Comparison of ENCODE assay signal across 8 cellular contexts in genomic region chr4:6198768-6199343, GRCh38. TPM values are rescaled to one million over a fixed set of nuclear protein-coding genes. Genes with fewer than 3 reads are reported as not detected.
DNase-seq lines count a peak whose midpoint lies in the region; ATAC-seq and TF ChIP-seq lines count a peak whose summit lies in the region.

No MANE protein-coding gene starts in this region.

- H3K4me3 ChIP-seq in iPS-20b (ENCODE audit: low read length) (peak overlapping the region; percentile 71), testis (peak overlapping the region in 1 of 2 donors; percentile 64), gastroesophageal sphincter (peak overlapping the region in 1 of 2 donors; percentile 59)

- H3K27ac Mint-ChIP-seq in activated T-cell treated with anti-CD3 and anti-CD28 coated beads, Interleukin-2, amount 50 U/mL, for 24 hours = peak overlapping the region; percentile 89
- H3K27ac Mint-ChIP-seq in activated CD8-positive, alpha-beta memory T cell treated with anti-CD3 and anti-CD28 coated beads, Interleukin-2, amount 10 ng/mL, durations not matched to agents 7 days and 5 days = peak overlapping the region; percentile 97

- ATAC-seq in activated CD8-positive, alpha-beta memory T cell treated with anti-CD3 and anti-CD28 coated beads, Interleukin-2, amount 10 ng/mL, durations not matched to agents 7 days and 5 days = peak; percentile 46
- ATAC-seq in gastroesophageal sphincter = no peak
- ATAC-seq in GM21526 (IDR thresholded peaks at IDR 0.05; ENCODE audit: low FRiP score, unreplicated experiment) = no peak

- CTCF ChIA-PET in activated CD8-positive, alpha-beta memory T cell treated with anti-CD3 and anti-CD28 coated beads, Interleukin-2, amount 10 ng/mL, durations not matched to agents 7 days and 5 days (lab: Charles Lee) = interaction anchor here (1.0 to 7.0 kb wide), 11 partner anchors 8 to 201 kb away, joined by 3 to 104 read pairs (median 9); no protein-coding TSS in a partner anchor

- peak overlapping the region; percentile 6; the same call in 1 of the 2 replicates for H3K9ac ChIP-seq in iPS-20b (ENCODE audit: low read depth, low read length)

- peaks cover 8% of the 10 kb centered on the region for H3K9me3 Mint-ChIP-seq in activated T-cell treated with anti-CD3 and anti-CD28 coated beads, Interleukin-2, amount 50 U/mL, for 24 hours
- no peaks in the 10 kb centered on the region for H3K9me3 Mint-ChIP-seq in activated CD8-positive, alpha-beta memory T cell treated with anti-CD3 and anti-CD28 coated beads, Interleukin-2, amount 10 ng/mL, durations not matched to agents 7 days and 5 days (ENCODE audit: low read depth)

- peaks cover 44% of the 10 kb centered on the region for H3K27me3 ChIP-seq in iPS-20b (ENCODE audit: insufficient read depth, low read length)
- H3K27me3 ChIP-seq in testis = no peaks in the 10 kb centered on the region
- H3K27me3 ChIP-seq in gastroesophageal sphincter = peaks cover 79% of the 10 kb centered on the region

- H3K4me1 Mint-ChIP-seq in activated T-cell treated with anti-CD3 and anti-CD28 coated beads, Interleukin-2, amount 50 U/mL, for 24 hours (ENCODE audit: low read depth) = peaks cover 33% of the 10 kb centered on the region
- H3K4me1 Mint-ChIP-seq in activated CD8-positive, alpha-beta memory T cell treated with anti-CD3 and anti-CD28 coated beads, Interleukin-2, amount 10 ng/mL, durations not matched to agents 7 days and 5 days = peaks cover 49% of the 10 kb centered on the region

- TF ChIP-seq POLR2A in testis (IDR thresholded peaks at IDR 0.05) = no peak
- no peak for TF ChIP-seq POLR2A in gastroesophageal sphincter (IDR thresholded peaks at IDR 0.05)

- intact Hi-C loops in testis (cut with DNase I; ENCODE audit: low total_unique reads) = no loop called here

- H3K27me3 Mint-ChIP-seq in activated T-cell treated with anti-CD3 and anti-CD28 coated beads, Interleukin-2, amount 50 U/mL, for 24 hours = peaks cover 61% of the 10 kb centered on the region
- peaks cover 6% of the 10 kb centered on the region for H3K27me3 Mint-ChIP-seq in activated CD8-positive, alpha-beta memory T cell treated with anti-CD3 and anti-CD28 coated beads, Interleukin-2, amount 10 ng/mL, durations not matched to agents 7 days and 5 days

- TF ChIP-seq CTCF in testis (IDR thresholded peaks at IDR 0.05) (no peak), gastroesophageal sphincter (IDR thresholded peaks at IDR 0.05) (no peak)

- no peaks in the 10 kb centered on the region for H3K9me3 ChIP-seq in iPS-20b (ENCODE audit: insufficient read depth, low read depth, low read length)
- H3K9me3 ChIP-seq in testis = no peaks in the 10 kb centered on the region
- peaks cover 0 to 16% (median 0%) of the 10 kb centered on the region in 3 donors for H3K9me3 ChIP-seq in gastroesophageal sphincter

- DNase-seq in activated T-cell treated with anti-CD3 and anti-CD28 coated beads, Interleukin-2, amount 50 U/mL, for 24 hours = peak; percentile 59
- DNase-seq in activated T-cell treated with anti-CD3 and anti-CD28 coated beads, Interleukin-2, amount 50 U/mL, for 1 hour = no peak
- peak; percentile 80 for DNase-seq in activated CD8-positive, alpha-beta memory T cell treated with anti-CD3 and anti-CD28 coated beads, Interleukin-2, amount 10 ng/mL, durations not matched to agents 7 days and 5 days
- DNase-seq in testis = peak; percentile 93
- no peak for DNase-seq in germinal center (ENCODE audit: low spot score)

- H3K36me3 ChIP-seq in iPS-20b (ENCODE audit: insufficient read depth, low read depth, low read length) (no peaks in the 10 kb centered on the region), testis (ENCODE audit: low read depth, missing control alignments) (no peaks in the 10 kb centered on the region), gastroesophageal sphincter (no peaks in the 10 kb centered on the region)

- WGBS in testis, 2 donors = 0 to 1% methylated on average over 20 to 23 of the region's 23 CpGs
- 1% methylated on average over 13 of the region's 23 CpGs; no CpG with 5 or more reads in 1 of the 2 donors for WGBS in gastroesophageal sphincter (ENCODE audit: low coverage in 1 of 2), 2 donors

- H3K36me3 Mint-ChIP-seq in activated T-cell treated with anti-CD3 and anti-CD28 coated beads, Interleukin-2, amount 50 U/mL, for 24 hours (ENCODE audit: low read depth) = peaks cover 5% of the 10 kb centered on the region
- H3K36me3 Mint-ChIP-seq in activated CD8-positive, alpha-beta memory T cell treated with anti-CD3 and anti-CD28 coated beads, Interleukin-2, amount 10 ng/mL, durations not matched to agents 7 days and 5 days = peaks cover 47% of the 10 kb centered on the region

- H3K4me1 ChIP-seq in iPS-20b (ENCODE audit: insufficient read depth, low read length) (peaks cover 15% of the 10 kb centered on the region), testis (peaks cover 12% of the 10 kb centered on the region), gastroesophageal sphincter (peaks cover 0 to 25% (median 5%) of the 10 kb centered on the region in 3 donors)

- H3K4me3 Mint-ChIP-seq in activated T-cell treated with anti-CD3 and anti-CD28 coated beads, Interleukin-2, amount 50 U/mL, for 24 hours = peak overlapping the region; percentile 79
- peak overlapping the region; percentile 94 for H3K4me3 Mint-ChIP-seq in activated CD8-positive, alpha-beta memory T cell treated with anti-CD3 and anti-CD28 coated beads, Interleukin-2, amount 10 ng/mL, durations not matched to agents 7 days and 5 days

- H3K27ac ChIP-seq in iPS-20b (ENCODE audit: low read length) = no peak overlapping the region
- no peak overlapping the region for H3K27ac ChIP-seq in testis
- H3K27ac ChIP-seq in gastroesophageal sphincter = no peak overlapping the region

- TF ChIP-seq EP300 in gastroesophageal sphincter (IDR thresholded peaks at IDR 0.05) = no peak

RNA-seq across cellular contexts. Expression of gene JAKMIP1, which starts 1.5 kb away (rescaled TPM):
- total RNA-seq in activated CD8-positive, alpha-beta memory T cell treated with anti-CD3 and anti-CD28 coated beads, Interleukin-2, amount 10 ng/mL, durations not matched to agents 7 days and 5 days = 10 to 100 TPM; 41.7 to 57.8 TPM
- total RNA-seq in testis = 10 to 100 TPM; 15.2 to 18.1 TPM
- polyA plus RNA-seq in testis (ENCODE audit: insufficient read depth, low read depth, low replicate concordance) = 10.7 TPM
- 1 to 10 TPM in 2 of 4 donors, under 1 TPM in 1, not detected in 1; 0.39 to 4.5 (median 1.9) TPM for total RNA-seq in gastroesophageal sphincter

Comparison
In these comparisons a context has a peak if more than half of its experiments do, and no peak if none do; other contexts are left out.
1. DNase-seq: peak in activated T-cell treated with anti-CD3 and anti-CD28 coated beads, Interleukin-2, amount 50 U/mL, for 24 hours (single experiment), activated CD8-positive, alpha-beta memory T cell treated with anti-CD3 and anti-CD28 coated beads, Interleukin-2, amount 10 ng/mL, durations not matched to agents 7 days and 5 days (single experiment) and testis (single experiment); none in activated T-cell treated with anti-CD3 and anti-CD28 coated beads, Interleukin-2, amount 50 U/mL, for 1 hour (single experiment) and germinal center (single experiment).